ENCODE assay signal across 1 cellular context in genomic region chr2:28751102-28751955, GRCh38.
TF ChIP-seq lines count a peak whose summit lies in the region.

Gene PPP1CB (plus strand): TSS chr2:28751830. CDS start chr2:28752125, 295 bp downstream.

TF ChIP-seq in K562, 482 proteins besides CTCF, POLR2A, EP300 and RAD21 (continued from another document):
- TF ChIP-seq ESRRA (IDR thresholded peaks at IDR 0.05; ENCODE audit: borderline replicate concordance, low read depth): peak; percentile 74; the same call in 1 of the 2 replicates
TF ChIP-seq in K562: peak in this region for 134.
